8 cellular contexts compared by ENCODE assay signal in genomic region chr1:89757532-89757931, GRCh38.
DNase-seq lines count a peak whose midpoint lies in the region; ATAC-seq and TF ChIP-seq lines count a peak whose summit lies in the region.

No MANE protein-coding gene starts in this region.

- H4K20me1 ChIP-seq in DND-41 (ENCODE audit: insufficient read depth, low read length) (no peaks in the 10 kb centered on the region), SU-DHL-6 (ENCODE audit: low read depth, low read length) (no peaks in the 10 kb centered on the region)

- H3K79me2 ChIP-seq in DND-41 (ENCODE audit: insufficient read depth, low read length) (no peaks in the 10 kb centered on the region), SU-DHL-6 (ENCODE audit: insufficient read depth, low read length) (no peaks in the 10 kb centered on the region)

- no peaks in the 10 kb centered on the region for H3K36me3 ChIP-seq in DND-41 (ENCODE audit: insufficient read depth, low read length)
- H3K36me3 ChIP-seq in SU-DHL-6 (ENCODE audit: low read length): no peaks in the 10 kb centered on the region

- H3K9me2 ChIP-seq in SU-DHL-6 (replicated peaks; ENCODE audit: insufficient read depth, low read length): no peaks in the 10 kb centered on the region

- DNase-seq in DND-41: peak; percentile 94
- peak; percentile 69 for DNase-seq in fibroblast of pulmonary artery (ENCODE audit: low read depth)
- DNase-seq in stimulated activated CD4-positive, alpha-beta T cell treated with anti-CD3 and anti-CD28 coated beads, Interleukin-12 subunit alpha, Interleukin-12 subunit beta, amount 100 ng/mL, for 4 hours: peak; percentile 32
- no peak for DNase-seq in NCI-H524 (lab: John Stamatoyannopoulos, UW)
- no peak for DNase-seq in activated gamma-delta T cell (lab: John Stamatoyannopoulos, UW)

- ATAC-seq in DND-41 (ENCODE audit: insufficient read depth, low read depth): peak; percentile 96
- ATAC-seq in HG02763 (IDR thresholded peaks at IDR 0.05; ENCODE audit: unreplicated experiment): peak; percentile 45
- ATAC-seq in GM21737 (IDR thresholded peaks at IDR 0.05; ENCODE audit: unreplicated experiment): no peak

- peak overlapping the region; percentile 73 for H2AFZ ChIP-seq in DND-41 (ENCODE audit: low read depth, low read length)
- peak overlapping the region; percentile 65 for H2AFZ ChIP-seq in SU-DHL-6 (ENCODE audit: low read depth, low read length, severe bottlenecking)

- H3K9ac ChIP-seq in DND-41 (ENCODE audit: low read depth, low read length): peak overlapping the region; percentile 48
- no peak overlapping the region for H3K9ac ChIP-seq in SU-DHL-6 (ENCODE audit: low read length)

- peak; percentile 22 for TF ChIP-seq CTCF in DND-41 (IDR thresholded peaks at IDR 0.05; ENCODE audit: borderline replicate concordance, extremely low read depth, low read length, poor library complexity, severe bottlenecking)
- no peak for TF ChIP-seq CTCF in SU-DHL-6 (IDR thresholded peaks at IDR 0.05; ENCODE audit: insufficient read depth, low read length, poor library complexity, severe bottlenecking)
- TF ChIP-seq CTCF in fibroblast of pulmonary artery (IDR thresholded peaks at IDR 0.05; ENCODE audit: low read length, missing control alignments): no peak

- H3K9me3 ChIP-seq in DND-41 (ENCODE audit: insufficient read depth, low read length, severe bottlenecking): no peaks in the 10 kb centered on the region
- no peaks in the 10 kb centered on the region for H3K9me3 ChIP-seq in SU-DHL-6 (ENCODE audit: insufficient read depth, low read length)

- peaks cover 56% of the 10 kb centered on the region for H3K4me1 ChIP-seq in DND-41 (ENCODE audit: insufficient read depth, low read length)

- peak overlapping the region; percentile 96 for H3K27ac ChIP-seq in DND-41 (ENCODE audit: low read length)
- no peak overlapping the region for H3K27ac ChIP-seq in SU-DHL-6 (ENCODE audit: low read depth, low read length)

- H3K4me3 ChIP-seq in DND-41 (ENCODE audit: low read depth in 1 of 2, low read length in 2 of 2) (peak overlapping the region in 1 of 2 experiments; percentile 50; a peak in 2 of 4 replicates), SU-DHL-6 (ENCODE audit: insufficient read depth, low read length, poor library complexity, severe bottlenecking) (no peak overlapping the region), fibroblast of pulmonary artery (replicated peaks; ENCODE audit: low read depth, low read length) (no peak overlapping the region)

- no peaks in the 10 kb centered on the region for H3F3A ChIP-seq in SU-DHL-6 (ENCODE audit: insufficient read depth)

- H3K27me3 ChIP-seq in DND-41 (ENCODE audit: insufficient read depth, low read length, poor library complexity) (no peaks in the 10 kb centered on the region), SU-DHL-6 (ENCODE audit: low read length) (no peaks in the 10 kb centered on the region)

- H3K4me2 ChIP-seq in DND-41 (ENCODE audit: insufficient read depth, low read length): peak overlapping the region; percentile 64
- no peak overlapping the region for H3K4me2 ChIP-seq in SU-DHL-6 (ENCODE audit: low read depth, low read length, poor library complexity, severe bottlenecking)

Comparison
In these comparisons a context has a peak if more than half of its experiments do, and no peak if none do; other contexts are left out.
1. DNase-seq: peak in DND-41 (single experiment), fibroblast of pulmonary artery (single experiment) and stimulated activated CD4-positive, alpha-beta T cell treated with anti-CD3 and anti-CD28 coated beads, Interleukin-12 subunit alpha, Interleukin-12 subunit beta, amount 100 ng/mL, for 4 hours (single experiment); none in NCI-H524 (0 of 2) and activated gamma-delta T cell (single experiment).